In genomic region chr13:18944501-18945068, GRCh38 we compare ENCODE assay signal across 24 cellular contexts.
"Had no signal": no experiment of that assay in that cellular context is flagged by ENCODE, and none has a peak within 500 bp of the region (broad histone marks: within the 10 kb centered on the region; RNA-seq: fewer than 3 reads in every experiment).

No MANE protein-coding gene starts in this region.

- H3K27ac ChIP-seq: coronary artery, dorsolateral prefrontal cortex, pancreas, psoas muscle, stomach, thyroid gland had no signal

- ATAC-seq: activated CD8-positive, alpha-beta memory T cell treated with anti-CD3 and anti-CD28 coated beads, Interleukin-2, amount 10 ng/mL, durations not matched to agents 7 days and 5 days; activated CD8-positive, alpha-beta T cell treated with anti-CD3 and anti-CD28 coated beads, Interleukin-2, amount 10 ng/mL, durations not matched to agents 7 days and 5 days; left cardiac atrium; left ventricle myocardium superior; pancreas; psoas muscle; stimulated activated effector memory CD8-positive, alpha-beta T cell treated with anti-CD3 and anti-CD28 coated beads, Interleukin-12 subunit alpha, Interleukin-12 subunit beta, amount 100 ng/mL, for 72 hours; WTC11 had no signal

- H3K4me3 ChIP-seq: coronary artery, dorsolateral prefrontal cortex, pancreas, psoas muscle, stomach, thyroid gland had no signal

- H3K4me1 ChIP-seq: pancreas, psoas muscle, stomach, thyroid gland had no signal

- FAIRE-seq: bronchial epithelial cell, frontal cortex, islet of Langerhans, pancreas had no signal

- DNase-seq: activated CD4-positive, alpha-beta T cell treated with anti-CD3 and anti-CD28 coated beads for 1 hour; activated CD8-positive, alpha-beta memory T cell treated with anti-CD3 and anti-CD28 coated beads, Interleukin-2, amount 10 ng/mL, durations not matched to agents 7 days and 5 days; activated CD8-positive, alpha-beta T cell treated with anti-CD3 and anti-CD28 coated beads, Interleukin-2, amount 10 ng/mL, durations not matched to agents 7 days and 5 days; activated T-cell treated with anti-CD3 and anti-CD28 coated beads, Interleukin-2, amount 50 U/mL, for 48 hours; anterior cingulate cortex; effector memory CD4-positive, alpha-beta T cell; left cardiac atrium; left ventricle myocardium superior; mammary epithelial cell; naive B cell; nephron progenitor cell; psoas muscle; stimulated activated CD4-positive, alpha-beta T cell treated with anti-CD3 and anti-CD28 coated beads, Interleukin-4, amount 100 ng/mL, for 24 hours; stomach; T-helper 2 cell; thyroid gland had no signal

- H3K9me3 ChIP-seq: pancreas, psoas muscle, thyroid gland had no signal

- H3K27me3 ChIP-seq: thyroid gland had no signal

- H3K36me3 ChIP-seq: pancreas, stomach, thyroid gland had no signal
